ENCODE assay signal across 17 cellular contexts in the genomic region with DNA sequence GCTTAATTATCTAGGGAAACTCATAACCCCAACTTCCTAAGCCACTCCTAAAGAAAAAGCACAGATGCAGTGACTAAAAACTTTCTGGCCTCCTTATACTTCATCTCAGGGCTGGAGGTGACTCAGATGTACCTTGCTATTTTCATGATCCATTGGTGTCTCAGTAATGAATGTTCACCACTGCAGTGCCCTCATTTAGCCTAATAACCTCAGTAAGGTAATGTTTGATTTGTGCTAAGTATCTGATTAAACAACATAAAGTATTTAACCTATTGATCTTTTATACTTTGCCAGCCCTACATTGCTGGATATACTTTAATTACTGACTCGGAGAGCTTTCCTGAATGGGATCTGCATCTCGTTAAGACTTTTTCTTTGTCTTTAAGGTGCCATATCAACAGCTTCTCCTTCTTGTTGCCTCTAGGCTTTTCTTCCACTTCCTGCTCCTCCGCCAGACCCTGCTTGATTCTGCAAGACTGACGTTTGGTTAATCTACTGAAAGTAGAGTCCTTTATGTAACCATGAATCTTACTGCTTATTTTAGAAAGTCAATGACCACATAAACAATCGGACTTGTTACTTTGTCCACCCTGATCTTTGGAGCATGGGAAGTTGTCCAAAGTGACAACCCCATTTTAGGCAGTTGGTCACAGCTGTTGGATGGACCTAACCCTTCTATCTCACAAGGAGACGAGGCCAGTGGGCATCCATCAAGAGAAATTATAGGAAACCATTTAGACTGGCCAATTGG.
DNase-seq lines count a peak whose midpoint lies in the region; ATAC-seq and TF ChIP-seq lines count a peak whose summit lies in the region.
"Had no signal": no experiment of that assay in that cellular context is flagged by ENCODE, and none has a peak within 500 bp of the region (broad histone marks: within the 10 kb centered on the region; RNA-seq: fewer than 3 reads in every experiment).

No MANE protein-coding gene starts in this region.

- no peak for TF ChIP-seq POLR2A in right lobe of liver (IDR thresholded peaks at IDR 0.05)

- 0 out of 2 replicates have a peak, but pooled peaks cover 5% of the 10 kb centered on the region for H3K9me2 ChIP-seq in GM23248 (ENCODE audit: insufficient read depth)

- peaks cover 6% of the 10 kb centered on the region; the same call in 1 of the 2 replicates for H3K79me2 ChIP-seq in GM23248 (ENCODE audit: insufficient read depth)

- 94% methylated on average over 6 of the region's 6 CpGs for WGBS in GM23248 (ENCODE audit: low coverage in 1 of 2, low lambda C conversion rate in 2 of 2, missing lambda C conversion rate in 2 of 2), 2 experiments
- 16% methylated on average over 6 of the region's 6 CpGs for WGBS in right lobe of liver (ENCODE audit: insufficient coverage, low coverage, low lambda C conversion rate, missing lambda C conversion rate)

- H3K36me3 ChIP-seq in GM23248 (ENCODE audit: low read depth) (no peaks in the 10 kb centered on the region), right lobe of liver (no peaks in the 10 kb centered on the region)
- H3K36me3 ChIP-seq: BLaER1 treated with 17β-estradiol and CSF1 and Interleukin-3, amounts not matched to agents 10 nM and 100 nM had no signal

- no peak overlapping the region for H3K4me2 ChIP-seq in GM23248 (ENCODE audit: unreplicated experiment)
- H3K4me2 ChIP-seq: BLaER1 treated with 17β-estradiol and CSF1 and Interleukin-3, amounts not matched to agents 10 nM and 100 nM had no signal

- H3K9me3 ChIP-seq in GM23248 (ENCODE audit: low read depth): no peaks in the 10 kb centered on the region
- H3K9me3 ChIP-seq in right lobe of liver: no peaks in the 10 kb centered on the region
- H3K9me3 ChIP-seq: BLaER1 treated with 17β-estradiol and CSF1 and Interleukin-3, amounts not matched to agents 10 nM and 100 nM had no signal

- no peak for TF ChIP-seq CTCF in right lobe of liver (IDR thresholded peaks at IDR 0.05)
- TF ChIP-seq CTCF in coronary artery (IDR thresholded peaks at IDR 0.05): no peak

- DNase-seq in GM23248 (peak; percentile 29), caudate nucleus (lab: John Stamatoyannopoulos, UW) (peak in 2 of 61 donors; percentile 23 to 25), right lobe of liver (peak in 1 of 3 donors; percentile 72), substantia nigra (lab: John Stamatoyannopoulos, UW) (no peak), NCI-H2029 treated with DMSO at 0.1 percent for 48 hours (lab: John Stamatoyannopoulos, UW) (no peak), coronary artery (ENCODE audit: low spot score) (no peak)
- DNase-seq: Calu3; CD8-positive, alpha-beta T cell; DMS79 treated with DMSO at 0.1 percent for 48 hours; GF-D8; GOT3; H7; HFFc6 had no signal

- ATAC-seq in right lobe of liver (peak; percentile 50 to 74 (median 64)), GM18873 (IDR thresholded peaks at IDR 0.05; ENCODE audit: low FRiP score, unreplicated experiment) (no peak)
- ATAC-seq: CD8-positive, alpha-beta T cell; GM12878; HCT116 had no signal

- H3F3A ChIP-seq in GM23248 (ENCODE audit: insufficient read depth): no peaks in the 10 kb centered on the region

- H3K4me1 ChIP-seq in GM23248 (ENCODE audit: insufficient read depth): peaks cover 13% of the 10 kb centered on the region
- H3K4me1 ChIP-seq in right lobe of liver: peaks cover 0 to 39% (median 15%) of the 10 kb centered on the region in 4 donors

- H3K4me3 ChIP-seq in GM23248 (no peak overlapping the region), right lobe of liver (peak overlapping the region in 2 of 3 donors; percentile 53 to 60), coronary artery (no peak overlapping the region)
- H3K4me3 ChIP-seq: BLaER1 treated with 17β-estradiol and CSF1 and Interleukin-3, amounts not matched to agents 10 nM and 100 nM; GM12878 had no signal

- H2AFZ ChIP-seq in GM23248: no peak overlapping the region

- H3K27me3 ChIP-seq in GM23248 (replicated peaks; ENCODE audit: insufficient read depth): no peaks in the 10 kb centered on the region
- no peaks in the 10 kb centered on the region for H3K27me3 ChIP-seq in right lobe of liver
- H3K27me3 ChIP-seq: BLaER1 treated with 17β-estradiol and CSF1 and Interleukin-3, amounts not matched to agents 10 nM and 100 nM had no signal

- in situ Hi-C loops in GM23248 (cut with MboI): no loop called here

- no peak overlapping the region for H3K9ac ChIP-seq in GM23248
- H3K9ac ChIP-seq: BLaER1 treated with 17β-estradiol and CSF1 and Interleukin-3, amounts not matched to agents 10 nM and 100 nM had no signal

- H3K27ac ChIP-seq in GM23248: no peak overlapping the region
- H3K27ac ChIP-seq in caudate nucleus (ENCODE audit: low read depth, low read length): peak overlapping the region; percentile 38
- peak overlapping the region in 2 of 3 donors; percentile 91 for H3K27ac ChIP-seq in right lobe of liver
- H3K27ac ChIP-seq in substantia nigra (ENCODE audit: low read depth, low read length, poor library complexity, severe bottlenecking): peak overlapping the region; percentile 26
- H3K27ac ChIP-seq in coronary artery: no peak overlapping the region
- H3K27ac ChIP-seq: BLaER1 treated with 17β-estradiol and CSF1 and Interleukin-3, amounts not matched to agents 10 nM and 100 nM had no signal

- peaks cover 3% of the 10 kb centered on the region; the same call in 1 of the 2 replicates for H4K20me1 ChIP-seq in GM23248 (ENCODE audit: insufficient read depth)
- H4K20me1 ChIP-seq: BLaER1 treated with 17β-estradiol and CSF1 and Interleukin-3, amounts not matched to agents 10 nM and 100 nM had no signal

- intact Hi-C loops in right lobe of liver (cut with DNase I): no loop called here

Comparison
In these comparisons a context has a peak if more than half of its experiments do, and no peak if none do; other contexts are left out.
1. H3K27ac ChIP-seq: peak in caudate nucleus (single experiment), right lobe of liver (2 of 3) and substantia nigra (single experiment); none in GM23248 (single experiment) and coronary artery (0 of 2).
2. H3K4me3 ChIP-seq: peak in right lobe of liver (2 of 3); none in GM23248 (single experiment) and coronary artery (single experiment).